Comparison of ENCODE assay signal across 18 cellular contexts in the genomic region with DNA sequence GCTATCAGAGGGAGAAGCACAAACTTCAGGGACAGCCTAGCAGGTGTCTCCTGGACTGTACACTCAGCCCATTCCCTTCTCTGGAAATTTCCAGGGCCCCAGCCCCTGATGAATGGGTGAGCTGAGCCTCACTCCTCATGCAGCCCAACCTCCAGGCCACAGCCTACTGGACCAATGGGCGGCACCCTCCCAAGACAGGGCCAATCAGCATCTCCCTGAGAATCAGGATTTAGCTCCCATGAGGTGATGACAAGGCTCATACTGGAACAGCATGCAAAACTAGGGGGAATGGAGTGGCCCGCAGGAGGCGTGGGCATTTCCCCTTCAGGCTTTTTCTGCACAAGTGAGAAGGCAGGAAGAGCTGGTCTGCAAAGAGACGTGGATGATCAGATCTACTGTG. TPM values are rescaled to one million over a fixed set of nuclear protein-coding genes. Genes with fewer than 3 reads are reported as not detected.
DNase-seq lines count a peak whose midpoint lies in the region; ATAC-seq and TF ChIP-seq lines count a peak whose summit lies in the region.
"Had no signal": no experiment of that assay in that cellular context is flagged by ENCODE, and none has a peak within 500 bp of the region (broad histone marks: within the 10 kb centered on the region; RNA-seq: fewer than 3 reads in every experiment).

No MANE protein-coding gene starts in this region.

- peaks cover 39% of the 10 kb centered on the region for H3K4me1 ChIP-seq in cardiac muscle cell (ENCODE audit: low read depth)
- H3K4me1 ChIP-seq in testis: no peaks in the 10 kb centered on the region
- H3K4me1 ChIP-seq: left lung, sigmoid colon had no signal

- 0 out of 2 replicates have a peak, but pooled peaks cover 3% of the 10 kb centered on the region for H3K36me3 Mint-ChIP-seq in WTC11
- H3K36me3 Mint-ChIP-seq in effector memory CD8-positive, alpha-beta T cell (ENCODE audit: insufficient read depth): peaks cover 77% of the 10 kb centered on the region

- TF ChIP-seq POLR2A in testis (IDR thresholded peaks at IDR 0.05): no peak

- H3K27ac ChIP-seq in cardiac muscle cell (peak overlapping the region; percentile 71), testis (no peak overlapping the region)
- H3K27ac ChIP-seq: heart right ventricle, left lung, sigmoid colon had no signal

- no peaks in the 10 kb centered on the region; the same call in 1 of the 2 replicates for H3K9me3 Mint-ChIP-seq in WTC11
- no peaks in the 10 kb centered on the region for H3K9me3 Mint-ChIP-seq in effector memory CD8-positive, alpha-beta T cell
- H3K9me3 Mint-ChIP-seq: mesothelial cell of epicardium had no signal

- no peaks in the 10 kb centered on the region; the same call in 1 of the 2 replicates for H3K27me3 Mint-ChIP-seq in WTC11 (ENCODE audit: low read depth)
- no peaks in the 10 kb centered on the region for H3K27me3 Mint-ChIP-seq in effector memory CD8-positive, alpha-beta T cell

- CTCF ChIA-PET in WTC11 (lab: Charles Lee): interaction anchor here (1.0 kb wide), 1 partner anchor 81 kb away, joined by 3 read pairs; no protein-coding TSS in a partner anchor

- H3K4me1 Mint-ChIP-seq in WTC11: peaks cover 4% of the 10 kb centered on the region; the same call in 1 of the 2 replicates
- peaks cover 58 to 77% of the 10 kb centered on the region in 2 donors for H3K4me1 Mint-ChIP-seq in effector memory CD8-positive, alpha-beta T cell (ENCODE audit: low read depth in 2 of 2)

- TF ChIP-seq CTCF in cardiac muscle cell (IDR thresholded peaks at IDR 0.05; ENCODE audit: low read depth, low read length) (no peak), WTC11 (IDR thresholded peaks at IDR 0.05) (no peak), testis (IDR thresholded peaks at IDR 0.05) (no peak)

- DNase-seq in cardiac muscle cell (ENCODE audit: low read depth in 1 of 2, low spot score in 1 of 2) (no peak), Right ventricle myocardium inferior (ENCODE audit: missing footprints) (no peak), WTC11 (ENCODE audit: low spot score) (no peak), testis (no peak), activated gamma-delta T cell (lab: John Stamatoyannopoulos, UW) (no peak), NCI-H1092 treated with DMSO at 0.1 percent for 48 hours (lab: John Stamatoyannopoulos, UW) (no peak)
- no peak for DNase-seq in effector memory CD8-positive, alpha-beta T cell
- DNase-seq: activated CD8-positive, alpha-beta memory T cell treated with anti-CD3 and anti-CD28 coated beads, Interleukin-2, amount 50 U/mL, for 4 hours; activated gamma-delta T cell treated with Interleukin-2 at 50 U/mL for 16 hours; heart right ventricle; left lung; NCI-H69; sigmoid colon; substantia nigra had no signal

- no peaks in the 10 kb centered on the region for H3K27me3 ChIP-seq in cardiac muscle cell
- H3K27me3 ChIP-seq in testis: no peaks in the 10 kb centered on the region
- H3K27me3 ChIP-seq: heart right ventricle, left lung, sigmoid colon had no signal

- intact Hi-C loops in Right ventricle myocardium inferior (cut with DNase I): no loop called here
- intact Hi-C loops in testis (cut with DNase I; ENCODE audit: low total_unique reads): no loop called here

- no peak overlapping the region for H3K27ac Mint-ChIP-seq in WTC11
- H3K27ac Mint-ChIP-seq in effector memory CD8-positive, alpha-beta T cell: peak overlapping the region; percentile 61 to 85

- H3K4me3 ChIP-seq in cardiac muscle cell (no peak overlapping the region), testis (no peak overlapping the region)
- H3K4me3 ChIP-seq: HAP-1, heart right ventricle, left lung, sigmoid colon had no signal

- H3K36me3 ChIP-seq in cardiac muscle cell (peaks cover 10% of the 10 kb centered on the region), testis (ENCODE audit: low read depth, missing control alignments) (no peaks in the 10 kb centered on the region)
- H3K36me3 ChIP-seq: HAP-1, sigmoid colon had no signal

- 89 to 95% methylated on average over 4 of the region's 4 CpGs for WGBS in testis, 2 donors

- POLR2A ChIA-PET in WTC11 (lab: Charles Lee): no interaction called here

- no peak overlapping the region for H3K4me3 Mint-ChIP-seq in WTC11
- H3K4me3 Mint-ChIP-seq in effector memory CD8-positive, alpha-beta T cell: peak overlapping the region; percentile 50 to 70
- H3K4me3 Mint-ChIP-seq: mesothelial cell of epicardium had no signal

- H3K9me3 ChIP-seq in cardiac muscle cell (ENCODE audit: low read depth): no peaks in the 10 kb centered on the region
- no peaks in the 10 kb centered on the region for H3K9me3 ChIP-seq in testis
- H3K9me3 ChIP-seq: HAP-1, heart right ventricle, left lung, sigmoid colon had no signal

- ATAC-seq in Right ventricle myocardium inferior (no peak), WTC11 (peak; percentile 76)
- ATAC-seq in effector memory CD8-positive, alpha-beta T cell (replicated peaks): no peak
- ATAC-seq: activated CD4-positive, CD25-positive, alpha-beta regulatory T cell treated with anti-CD3 and anti-CD28 coated beads, Interleukin-2, amount 50 U/mL, for 24 hours; heart right ventricle; left lung had no signal

TF ChIP-seq in WTC11, 78 proteins besides CTCF, POLR2A, EP300 and RAD21 (continues in another document):
- TF ChIP-seq, protein P1, sequence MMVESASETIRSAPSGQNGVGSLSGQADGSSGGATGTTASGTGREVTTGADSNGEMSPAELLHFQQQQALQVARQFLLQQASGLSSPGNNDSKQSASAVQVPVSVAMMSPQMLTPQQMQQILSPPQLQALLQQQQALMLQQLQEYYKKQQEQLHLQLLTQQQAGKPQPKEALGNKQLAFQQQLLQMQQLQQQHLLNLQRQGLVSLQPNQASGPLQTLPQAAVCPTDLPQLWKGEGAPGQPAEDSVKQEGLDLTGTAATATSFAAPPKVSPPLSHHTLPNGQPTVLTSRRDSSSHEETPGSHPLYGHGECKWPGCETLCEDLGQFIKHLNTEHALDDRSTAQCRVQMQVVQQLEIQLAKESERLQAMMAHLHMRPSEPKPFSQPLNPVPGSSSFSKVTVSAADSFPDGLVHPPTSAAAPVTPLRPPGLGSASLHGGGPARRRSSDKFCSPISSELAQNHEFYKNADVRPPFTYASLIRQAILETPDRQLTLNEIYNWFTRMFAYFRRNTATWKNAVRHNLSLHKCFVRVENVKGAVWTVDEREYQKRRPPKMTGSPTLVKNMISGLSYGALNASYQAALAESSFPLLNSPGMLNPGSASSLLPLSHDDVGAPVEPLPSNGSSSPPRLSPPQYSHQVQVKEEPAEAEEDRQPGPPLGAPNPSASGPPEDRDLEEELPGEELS (CRISPR knock-in tag; IDR thresholded peaks at IDR 0.05): no peak
- TF ChIP-seq, protein P2, sequence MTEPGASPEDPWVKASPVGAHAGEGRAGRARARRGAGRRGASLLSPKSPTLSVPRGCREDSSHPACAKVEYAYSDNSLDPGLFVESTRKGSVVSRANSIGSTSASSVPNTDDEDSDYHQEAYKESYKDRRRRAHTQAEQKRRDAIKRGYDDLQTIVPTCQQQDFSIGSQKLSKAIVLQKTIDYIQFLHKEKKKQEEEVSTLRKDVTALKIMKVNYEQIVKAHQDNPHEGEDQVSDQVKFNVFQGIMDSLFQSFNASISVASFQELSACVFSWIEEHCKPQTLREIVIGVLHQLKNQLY (CRISPR knock-in tag; IDR thresholded peaks at IDR 0.05): no peak
- TF ChIP-seq CREM (CRISPR knock-in tag; IDR thresholded peaks at IDR 0.05): no peak
- TF ChIP-seq KAT7 (CRISPR knock-in tag; IDR thresholded peaks at IDR 0.05; ENCODE audit: borderline replicate concordance): no peak
- no peak for TF ChIP-seq TEAD1 (CRISPR knock-in tag; IDR thresholded peaks at IDR 0.05)
- TF ChIP-seq, protein P3, sequence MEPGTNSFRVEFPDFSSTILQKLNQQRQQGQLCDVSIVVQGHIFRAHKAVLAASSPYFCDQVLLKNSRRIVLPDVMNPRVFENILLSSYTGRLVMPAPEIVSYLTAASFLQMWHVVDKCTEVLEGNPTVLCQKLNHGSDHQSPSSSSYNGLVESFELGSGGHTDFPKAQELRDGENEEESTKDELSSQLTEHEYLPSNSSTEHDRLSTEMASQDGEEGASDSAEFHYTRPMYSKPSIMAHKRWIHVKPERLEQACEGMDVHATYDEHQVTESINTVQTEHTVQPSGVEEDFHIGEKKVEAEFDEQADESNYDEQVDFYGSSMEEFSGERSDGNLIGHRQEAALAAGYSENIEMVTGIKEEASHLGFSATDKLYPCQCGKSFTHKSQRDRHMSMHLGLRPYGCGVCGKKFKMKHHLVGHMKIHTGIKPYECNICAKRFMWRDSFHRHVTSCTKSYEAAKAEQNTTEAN (CRISPR knock-in tag; IDR thresholded peaks at IDR 0.05): no peak
- TF ChIP-seq, protein P4, sequence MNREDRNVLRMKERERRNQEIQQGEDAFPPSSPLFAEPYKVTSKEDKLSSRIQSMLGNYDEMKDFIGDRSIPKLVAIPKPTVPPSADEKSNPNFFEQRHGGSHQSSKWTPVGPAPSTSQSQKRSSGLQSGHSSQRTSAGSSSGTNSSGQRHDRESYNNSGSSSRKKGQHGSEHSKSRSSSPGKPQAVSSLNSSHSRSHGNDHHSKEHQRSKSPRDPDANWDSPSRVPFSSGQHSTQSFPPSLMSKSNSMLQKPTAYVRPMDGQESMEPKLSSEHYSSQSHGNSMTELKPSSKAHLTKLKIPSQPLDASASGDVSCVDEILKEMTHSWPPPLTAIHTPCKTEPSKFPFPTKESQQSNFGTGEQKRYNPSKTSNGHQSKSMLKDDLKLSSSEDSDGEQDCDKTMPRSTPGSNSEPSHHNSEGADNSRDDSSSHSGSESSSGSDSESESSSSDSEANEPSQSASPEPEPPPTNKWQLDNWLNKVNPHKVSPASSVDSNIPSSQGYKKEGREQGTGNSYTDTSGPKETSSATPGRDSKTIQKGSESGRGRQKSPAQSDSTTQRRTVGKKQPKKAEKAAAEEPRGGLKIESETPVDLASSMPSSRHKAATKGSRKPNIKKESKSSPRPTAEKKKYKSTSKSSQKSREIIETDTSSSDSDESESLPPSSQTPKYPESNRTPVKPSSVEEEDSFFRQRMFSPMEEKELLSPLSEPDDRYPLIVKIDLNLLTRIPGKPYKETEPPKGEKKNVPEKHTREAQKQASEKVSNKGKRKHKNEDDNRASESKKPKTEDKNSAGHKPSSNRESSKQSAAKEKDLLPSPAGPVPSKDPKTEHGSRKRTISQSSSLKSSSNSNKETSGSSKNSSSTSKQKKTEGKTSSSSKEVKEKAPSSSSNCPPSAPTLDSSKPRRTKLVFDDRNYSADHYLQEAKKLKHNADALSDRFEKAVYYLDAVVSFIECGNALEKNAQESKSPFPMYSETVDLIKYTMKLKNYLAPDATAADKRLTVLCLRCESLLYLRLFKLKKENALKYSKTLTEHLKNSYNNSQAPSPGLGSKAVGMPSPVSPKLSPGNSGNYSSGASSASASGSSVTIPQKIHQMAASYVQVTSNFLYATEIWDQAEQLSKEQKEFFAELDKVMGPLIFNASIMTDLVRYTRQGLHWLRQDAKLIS (CRISPR knock-in tag; IDR thresholded peaks at IDR 0.05; ENCODE audit: borderline replicate concordance): no peak
- no peak for TF ChIP-seq TCF7 (CRISPR knock-in tag; IDR thresholded peaks at IDR 0.05; ENCODE audit: low read depth)
- no peak for TF ChIP-seq EMX1 (CRISPR knock-in tag; IDR thresholded peaks at IDR 0.05)

RNA-seq across cellular contexts. Expression of a gene that starts 29.0 kb away (rescaled TPM):
- 9.2 and 17.0 TPM in 2 replicates for total RNA-seq in cardiac muscle cell
- polyA plus RNA-seq in cardiac muscle cell: 5.8 and 11.3 TPM in 2 replicates
- 2.1 TPM for total RNA-seq in Right ventricle myocardium inferior
- total RNA-seq in WTC11 (2021): 1.7 to 3.0 TPM (median 2.3 TPM) in 3 replicates
- 1 to 10 TPM; 5.4 to 6.5 TPM for total RNA-seq in testis
- 7.5 TPM for polyA plus RNA-seq in testis (ENCODE audit: insufficient read depth, low read depth, low replicate concordance)
- polyA plus RNA-seq: neural cell had no signal
